Comparison of ENCODE assay signal across 8 cellular contexts in the genomic region with DNA sequence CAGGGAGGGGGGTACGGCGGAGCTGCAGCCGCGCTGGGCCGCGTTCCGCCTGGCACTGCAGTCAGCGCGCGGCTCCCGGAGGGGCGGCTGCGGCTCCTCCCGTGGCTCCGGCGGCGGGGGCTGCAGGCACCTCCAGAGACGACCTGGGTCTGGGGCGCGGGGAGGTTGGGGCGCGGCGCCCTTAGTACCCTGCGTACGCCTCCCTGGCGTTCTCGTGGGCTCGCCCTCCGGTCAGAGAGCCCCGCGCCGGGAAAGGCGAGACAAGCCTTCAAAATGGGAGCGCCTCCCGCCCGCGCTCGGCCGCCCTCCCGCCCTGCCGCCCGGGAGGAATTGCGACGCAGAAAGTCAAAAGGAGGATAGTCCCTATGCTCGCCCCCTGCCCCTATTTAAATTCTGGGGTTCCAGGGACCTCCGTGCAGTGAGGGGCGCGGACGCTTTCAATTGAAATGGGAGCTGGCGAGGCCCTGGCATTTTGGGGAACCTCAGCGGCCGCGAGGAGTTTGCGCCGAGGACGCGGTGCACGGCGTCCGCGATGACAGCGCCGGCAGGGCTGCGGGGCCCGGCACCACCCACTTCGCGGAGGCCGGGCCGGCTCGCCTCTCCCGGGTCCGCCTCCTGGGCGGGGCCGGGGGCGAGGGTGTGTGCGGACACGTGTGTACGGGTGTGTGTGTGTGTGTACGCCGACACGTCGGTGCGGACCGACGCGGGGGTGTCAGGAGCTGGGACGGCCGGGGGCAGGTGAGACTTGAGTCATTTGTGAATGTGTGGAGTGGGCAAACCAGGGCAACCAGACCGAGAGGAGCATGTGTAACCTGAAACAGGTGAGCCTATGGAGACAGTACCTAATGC. TPM values are rescaled to one million over a fixed set of nuclear protein-coding genes. Genes with fewer than 3 reads are reported as not detected.
DNase-seq lines count a peak whose midpoint lies in the region; ATAC-seq and TF ChIP-seq lines count a peak whose summit lies in the region.

No MANE protein-coding gene starts in this region.

- peaks cover 3% of the 10 kb centered on the region for H3K36me3 ChIP-seq in CD4-positive, alpha-beta memory T cell (ENCODE audit: insufficient read depth, low read length)
- H3K36me3 ChIP-seq in PC-9 (ENCODE audit: low read depth): no peaks in the 10 kb centered on the region
- H3K36me3 ChIP-seq in naive thymus-derived CD4-positive, alpha-beta T cell (ENCODE audit: control insufficient read depth in 2 of 3, insufficient read depth in 3 of 3, low read length in 3 of 3): peaks cover 0 to 9% (median 0%) of the 10 kb centered on the region in 3 experiments

- H3K27ac Mint-ChIP-seq in CD4-positive, alpha-beta memory T cell: peak overlapping the region; percentile 96 to 99 (median 99)
- H3K27ac Mint-ChIP-seq in naive thymus-derived CD4-positive, alpha-beta T cell: peak overlapping the region; percentile 83 to 99 (median 97)
- peak overlapping the region; percentile 95 for H3K27ac Mint-ChIP-seq in stimulated activated naive B cell treated with anti-CD40 and anti-IgM and Interleukin-4, amounts not matched to agents 10 μg/mL and 1 μg/mL and 100 μg/mL, for 72 hours

- no peaks in the 10 kb centered on the region for H4K20me1 ChIP-seq in PC-9 (ENCODE audit: insufficient read depth)

- H3K4me3 Mint-ChIP-seq in CD4-positive, alpha-beta memory T cell: peak overlapping the region; percentile 95 to 99 (median 98)
- peak overlapping the region; percentile 94 to 100 (median 98) for H3K4me3 Mint-ChIP-seq in naive thymus-derived CD4-positive, alpha-beta T cell
- H3K4me3 Mint-ChIP-seq in stimulated activated naive B cell treated with anti-CD40 and anti-IgM and Interleukin-4, amounts not matched to agents 10 μg/mL and 1 μg/mL and 100 μg/mL, for 72 hours: peak overlapping the region; percentile 80 to 84

- peak overlapping the region; percentile 85 for H2AFZ ChIP-seq in PC-9

- peaks cover 15 to 34% of the 10 kb centered on the region in 2 donors for H3K36me3 Mint-ChIP-seq in CD4-positive, alpha-beta memory T cell
- H3K36me3 Mint-ChIP-seq in naive thymus-derived CD4-positive, alpha-beta T cell: peaks cover 6 to 21% (median 13%) of the 10 kb centered on the region in 5 donors
- H3K36me3 Mint-ChIP-seq in stimulated activated naive B cell treated with anti-CD40 and anti-IgM and Interleukin-4, amounts not matched to agents 10 μg/mL and 1 μg/mL and 100 μg/mL, for 72 hours: peaks cover 0 to 9% of the 10 kb centered on the region in 2 donors

- peak; percentile 81 to 88 (median 82) for DNase-seq in CD4-positive, alpha-beta memory T cell
- peak; percentile 74 to 77 for DNase-seq in PC-9
- peak; percentile 76 for DNase-seq in activated T-helper 1 cell treated with Interleukin-2 at 50 U/mL for 16 hours (ENCODE audit: low read depth)
- peak; percentile 65 for DNase-seq in fibroblast of gingiva (ENCODE audit: low read depth)
- DNase-seq in naive thymus-derived CD4-positive, alpha-beta T cell: peak; percentile 72 to 85 (median 78)
- DNase-seq in stimulated activated naive B cell treated with anti-CD40 and anti-IgM and Interleukin-4, amounts not matched to agents 10 μg/mL and 1 μg/mL and 100 μg/mL, for 72 hours: peak; percentile 72

- TF ChIP-seq CTCF in PC-9 (conservative IDR thresholded peaks at IDR 0.05): no peak

- H3K9me3 ChIP-seq in CD4-positive, alpha-beta memory T cell (ENCODE audit: control insufficient read depth in 1 of 2, low read length in 2 of 2): no peaks in the 10 kb centered on the region
- H3K9me3 ChIP-seq in PC-9 (ENCODE audit: insufficient read depth, low read depth): no peaks in the 10 kb centered on the region
- no peaks in the 10 kb centered on the region for H3K9me3 ChIP-seq in naive thymus-derived CD4-positive, alpha-beta T cell (ENCODE audit: control insufficient read depth in 2 of 3, low read length in 3 of 3)

- ATAC-seq in GM19328 (IDR thresholded peaks at IDR 0.05; ENCODE audit: unreplicated experiment) (peak; percentile 77), HG03457 (IDR thresholded peaks at IDR 0.05; ENCODE audit: unreplicated experiment) (peak; percentile 68)
- peak; percentile 86 for ATAC-seq in naive thymus-derived CD4-positive, alpha-beta T cell
- peak; percentile 84 to 87 for ATAC-seq in stimulated activated naive B cell treated with anti-CD40 and anti-IgM and Interleukin-4, amounts not matched to agents 10 μg/mL and 1 μg/mL and 100 μg/mL, for 72 hours (replicated peaks)

- peaks cover 0 to 2% (median 0%) of the 10 kb centered on the region in 8 donors for H3K9me3 Mint-ChIP-seq in CD4-positive, alpha-beta memory T cell
- H3K9me3 Mint-ChIP-seq in naive thymus-derived CD4-positive, alpha-beta T cell: peaks cover 0 to 2% (median 0%) of the 10 kb centered on the region in 11 donors
- no peaks in the 10 kb centered on the region for H3K9me3 Mint-ChIP-seq in stimulated activated naive B cell treated with anti-CD40 and anti-IgM and Interleukin-4, amounts not matched to agents 10 μg/mL and 1 μg/mL and 100 μg/mL, for 72 hours

- peak overlapping the region; percentile 89 for H3K27ac ChIP-seq in CD4-positive, alpha-beta memory T cell (ENCODE audit: low read depth, low read length)
- H3K27ac ChIP-seq in PC-9: peak overlapping the region; percentile 50
- peak overlapping the region; percentile 93 for H3K27ac ChIP-seq in naive thymus-derived CD4-positive, alpha-beta T cell (ENCODE audit: low read depth, low read length)

- peak overlapping the region; percentile 86 for H3K4me2 ChIP-seq in PC-9

- no TSS peak for BruUV-seq in PC-9 (replicated peaks; lab: Mats Ljungman, UMichigan)

- intact Hi-C loops in CD4-positive, alpha-beta memory T cell (cut with micrococcal nuclease): loop anchor here (1.0 to 10.0 kb wide), 9 partner anchors 20 to 1656 kb away; a partner anchor contains a TSS
- intact Hi-C loops in PC-9 (cut with micrococcal nuclease; ENCODE audit: unreplicated experiment): loop anchor here (2.0 to 5.0 kb wide), 2 partner anchors 20 to 56 kb away; no protein-coding TSS in a partner anchor
- intact Hi-C loops in naive thymus-derived CD4-positive, alpha-beta T cell (cut with micrococcal nuclease): loop anchor here (1.0 to 10.0 kb wide), 22 partner anchors 12 to 1656 kb away; a partner anchor contains a TSS

- no peaks in the 10 kb centered on the region for H3K9me2 ChIP-seq in PC-9 (ENCODE audit: insufficient read depth)

- H3K4me3 ChIP-seq in CD4-positive, alpha-beta memory T cell (ENCODE audit: low read length in 2 of 2): peak overlapping the region; percentile 21 to 74
- H3K4me3 ChIP-seq in PC-9: peak overlapping the region; percentile 70
- peak overlapping the region; percentile 60 for H3K4me3 ChIP-seq in naive thymus-derived CD4-positive, alpha-beta T cell (ENCODE audit: low read length)

- no peaks in the 10 kb centered on the region for H3K27me3 ChIP-seq in CD4-positive, alpha-beta memory T cell (ENCODE audit: insufficient read depth, low read length)
- H3K27me3 ChIP-seq in PC-9 (ENCODE audit: insufficient read depth, low read depth): no peaks in the 10 kb centered on the region
- no peaks in the 10 kb centered on the region for H3K27me3 ChIP-seq in naive thymus-derived CD4-positive, alpha-beta T cell (ENCODE audit: control insufficient read depth in 2 of 2, insufficient read depth in 2 of 2, low read length in 2 of 2)

- no peaks in the 10 kb centered on the region for H3K27me3 Mint-ChIP-seq in CD4-positive, alpha-beta memory T cell
- peaks cover 0 to 31% (median 0%) of the 10 kb centered on the region in 5 donors for H3K27me3 Mint-ChIP-seq in naive thymus-derived CD4-positive, alpha-beta T cell
- H3K27me3 Mint-ChIP-seq in stimulated activated naive B cell treated with anti-CD40 and anti-IgM and Interleukin-4, amounts not matched to agents 10 μg/mL and 1 μg/mL and 100 μg/mL, for 72 hours: no peaks in the 10 kb centered on the region

- POLR2A ChIA-PET in CD4-positive, alpha-beta memory T cell (lab: Charles Lee; ENCODE audit: partially characterized antibody): interaction anchor here (0.6 to 8.0 kb wide), 15 partner anchors 8 to 706 kb away, joined by 3 to 163 read pairs (median 5); a partner anchor contains a TSS
- POLR2A ChIA-PET in PC-9 (lab: Charles Lee; ENCODE audit: unreplicated experiment): interaction anchor here (0.5 to 1.1 kb wide), 3 partner anchors 18 to 63 kb away, joined by 3 to 8 read pairs (median 4); no protein-coding TSS in a partner anchor
- POLR2A ChIA-PET in naive thymus-derived CD4-positive, alpha-beta T cell (lab: Charles Lee): interaction anchor here (0.6 to 5.4 kb wide), 13 partner anchors 9 to 308 kb away, joined by 3 to 167 read pairs (median 5); a partner anchor contains a TSS

- H3K4me1 ChIP-seq in CD4-positive, alpha-beta memory T cell (ENCODE audit: insufficient read depth, low read length): peaks cover 40% of the 10 kb centered on the region
- H3K4me1 ChIP-seq in PC-9 (replicated peaks; ENCODE audit: insufficient read depth): 0 out of 2 replicates have a peak, but pooled peaks cover 8% of the 10 kb centered on the region
- H3K4me1 ChIP-seq in naive thymus-derived CD4-positive, alpha-beta T cell (ENCODE audit: control insufficient read depth in 2 of 2, insufficient read depth in 2 of 2, low read length in 2 of 2): peaks cover 10 to 26% of the 10 kb centered on the region in 2 donors

- H3F3A ChIP-seq in PC-9 (ENCODE audit: insufficient read depth, low read depth): peaks cover 7% of the 10 kb centered on the region; the same call in 1 of the 2 replicates

- peaks cover 33 to 61% (median 43%) of the 10 kb centered on the region in 4 donors for H3K4me1 Mint-ChIP-seq in CD4-positive, alpha-beta memory T cell
- peaks cover 39 to 66% (median 57%) of the 10 kb centered on the region in 7 donors for H3K4me1 Mint-ChIP-seq in naive thymus-derived CD4-positive, alpha-beta T cell
- H3K4me1 Mint-ChIP-seq in stimulated activated naive B cell treated with anti-CD40 and anti-IgM and Interleukin-4, amounts not matched to agents 10 μg/mL and 1 μg/mL and 100 μg/mL, for 72 hours: peaks cover 13 to 38% of the 10 kb centered on the region in 2 donors

- H3K79me2 ChIP-seq in PC-9 (ENCODE audit: low read depth): no peaks in the 10 kb centered on the region

- CTCF ChIA-PET in CD4-positive, alpha-beta memory T cell (lab: Charles Lee; ENCODE audit: partially characterized antibody): interaction anchor here (0.7 to 4.4 kb wide), 8 partner anchors 8 to 105 kb away, joined by 3 to 53 read pairs (median 4); a partner anchor contains a TSS
- CTCF ChIA-PET in PC-9 (lab: Charles Lee): interaction anchor here (1.0 kb wide), 1 partner anchor 66 kb away, joined by 5 read pairs; no protein-coding TSS in a partner anchor
- CTCF ChIA-PET in naive thymus-derived CD4-positive, alpha-beta T cell (lab: Charles Lee): interaction anchor here (1.0 to 3.4 kb wide), 6 partner anchors 18 to 66 kb away, joined by 3 to 12 read pairs (median 7); no protein-coding TSS in a partner anchor

RNA-seq across cellular contexts. Expression of a gene that starts 0.5 kb away (rescaled TPM):
- 10 to 100 TPM; 95.5 to 97.1 TPM for total RNA-seq in CD4-positive, alpha-beta memory T cell
- 10 to 100 TPM; 39.9 to 44.8 TPM for polyA plus RNA-seq in CD4-positive, alpha-beta memory T cell
- 14.7 and 16.9 TPM in 2 replicates for total RNA-seq in PC-9 (2021)
- 100 to 1,000 TPM in 4 of 5 experiments, 10 to 100 TPM in 1; 38.1 to 130 (median 104) TPM for total RNA-seq in naive thymus-derived CD4-positive, alpha-beta T cell
- polyA plus RNA-seq in naive thymus-derived CD4-positive, alpha-beta T cell: 10 to 100 TPM; 42.7 to 65.8 TPM

Comparison
In these comparisons a context has a peak if more than half of its experiments do, and no peak if none do; other contexts are left out.
1. Peak in every context shown above with its lines: DNase-seq, ATAC-seq, H3K4me3 ChIP-seq and H3K27ac ChIP-seq.